In genomic region chr17:15442316-15443185, GRCh38 we compare ENCODE assay signal across 2 cellular contexts.
TF ChIP-seq lines count a peak whose summit lies in the region.

No MANE protein-coding gene starts in this region.

TF ChIP-seq in SK-N-SH, 30 proteins besides CTCF, POLR2A, EP300 and RAD21:
- TF ChIP-seq TCF12 (IDR thresholded peaks at IDR 0.05) (peak; percentile 27; the same call in 1 of the 2 replicates), USF1 (IDR thresholded peaks at IDR 0.05; ENCODE audit: borderline replicate concordance, low read depth) (no peak)

TF ChIP-seq in SK-N-SH treated with all-trans-retinoic acid at 6 μM for 48 hours, 23 proteins besides CTCF, POLR2A, EP300 and RAD21:
- TF ChIP-seq ZNF70 (CRISPR knock-in tag; IDR thresholded peaks at IDR 0.05) (no peak), ZFP30 (CRISPR knock-in tag; IDR thresholded peaks at IDR 0.05) (no peak), ISL1 (CRISPR knock-in tag; IDR thresholded peaks at IDR 0.05) (no peak), SNAI2 (CRISPR knock-in tag; IDR thresholded peaks at IDR 0.05) (no peak), ZNF8 (CRISPR knock-in tag; IDR thresholded peaks at IDR 0.05) (no peak), BACH2 (CRISPR knock-in tag; IDR thresholded peaks at IDR 0.05; ENCODE audit: borderline replicate concordance) (no peak), CSRNP3 (CRISPR knock-in tag; IDR thresholded peaks at IDR 0.05) (no peak), CSDC2 (CRISPR knock-in tag; IDR thresholded peaks at IDR 0.05) (no peak), ARNTL (CRISPR knock-in tag; IDR thresholded peaks at IDR 0.05; ENCODE audit: borderline replicate concordance, low read depth) (no peak), PPARA (CRISPR knock-in tag; IDR thresholded peaks at IDR 0.05; ENCODE audit: borderline replicate concordance) (no peak), POU6F1 (CRISPR knock-in tag; IDR thresholded peaks at IDR 0.05; ENCODE audit: borderline replicate concordance, low read depth) (no peak), GLIS3 (CRISPR knock-in tag; IDR thresholded peaks at IDR 0.05) (no peak), ZFP3 (CRISPR knock-in tag; IDR thresholded peaks at IDR 0.05) (no peak), ZC3H10 (CRISPR knock-in tag; IDR thresholded peaks at IDR 0.05) (no peak), ZNF565 (CRISPR knock-in tag; conservative IDR thresholded peaks at IDR 0.05; ENCODE audit: low read depth) (no peak), ESRRG (CRISPR knock-in tag; IDR thresholded peaks at IDR 0.05) (no peak), RARB (CRISPR knock-in tag; IDR thresholded peaks at IDR 0.05) (no peak), OSR1 (CRISPR knock-in tag; IDR thresholded peaks at IDR 0.05) (no peak), TCF4 (CRISPR knock-in tag; IDR thresholded peaks at IDR 0.05; ENCODE audit: borderline replicate concordance) (no peak)
TF ChIP-seq in SK-N-SH treated with all-trans-retinoic acid at 6 μM for 48 hours: peak in this region for 0.
